10 cellular contexts compared by ENCODE assay signal in the genomic region with DNA sequence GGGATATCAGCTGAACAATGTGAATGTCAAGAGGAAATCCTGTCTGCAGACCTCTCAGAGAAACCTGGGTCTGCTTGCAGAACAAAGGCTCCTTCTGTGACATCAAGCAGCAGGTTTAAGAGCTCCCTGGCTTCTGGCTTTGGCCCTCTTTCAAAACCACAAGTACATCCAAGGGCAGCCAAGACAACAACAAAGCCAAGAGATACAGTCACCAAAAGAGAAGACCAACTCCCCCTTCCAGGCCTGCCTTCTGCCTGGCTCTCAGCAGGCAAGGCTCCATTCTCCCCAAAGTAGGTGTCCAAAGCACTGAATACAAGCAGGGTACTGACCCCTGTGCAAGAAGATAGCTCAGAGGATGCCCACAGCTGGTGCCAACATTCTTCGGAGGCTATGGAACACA. TPM values are rescaled to one million over a fixed set of nuclear protein-coding genes. Genes with fewer than 3 reads are reported as not detected.
DNase-seq lines count a peak whose midpoint lies in the region; ATAC-seq and TF ChIP-seq lines count a peak whose summit lies in the region.
"Had no signal": no experiment of that assay in that cellular context is flagged by ENCODE, and none has a peak within 500 bp of the region (broad histone marks: within the 10 kb centered on the region; RNA-seq: fewer than 3 reads in every experiment).

No MANE protein-coding gene starts in this region.

- no peaks in the 10 kb centered on the region for H3K27me3 ChIP-seq in MG63
- H3K27me3 ChIP-seq in lung (ENCODE audit: control insufficient read depth, insufficient read depth): no peaks in the 10 kb centered on the region

- intact Hi-C loops in left colon (cut with DNase I, micrococcal nuclease): no loop called here

- H3K36me3 ChIP-seq in MG63 (peaks cover 57% of the 10 kb centered on the region), lung (ENCODE audit: control insufficient read depth in 2 of 2, insufficient read depth in 2 of 2, low read length in 2 of 2) (peaks cover 0 to 5% of the 10 kb centered on the region in 2 donors)

- no peak overlapping the region for H3K4me3 ChIP-seq in MG63
- no peak overlapping the region for H3K4me3 ChIP-seq in lung

- peak; percentile 59 for DNase-seq in AG08396 (ENCODE audit: low spot score)
- peak; percentile 70 for DNase-seq in MG63
- no peak for DNase-seq in caudate nucleus (lab: John Stamatoyannopoulos, UW)
- DNase-seq in lung (ENCODE audit: low spot score): peak; percentile 63
- DNase-seq in left colon: no peak
- DNase-seq in stimulated activated naive CD4-positive, alpha-beta T cell treated with Interleukin-2 at 50 U/mL for 16 hours (lab: John Stamatoyannopoulos, UW): no peak
- DNase-seq: activated T-cell treated with anti-CD3 and anti-CD28 coated beads, Interleukin-2, amount 50 U/mL, for 72 hours; SHP77 had no signal

- WGBS in lung, 2 donors: 75 to 81% methylated on average over 1 of the region's 1 CpG

- ATAC-seq in lung (ENCODE audit: insufficient read depth, low FRiP score) (peak; percentile 19), left colon (no peak), HG03457 (IDR thresholded peaks at IDR 0.05; ENCODE audit: unreplicated experiment) (no peak), HG02588 (IDR thresholded peaks at IDR 0.05; ENCODE audit: unreplicated experiment) (no peak)
- ATAC-seq: activated T-cell treated with anti-CD3 and anti-CD28 coated beads, Interleukin-2, amount 50 U/mL, for 72 hours had no signal

- H3K27ac ChIP-seq in caudate nucleus (ENCODE audit: low read depth, low read length) (peak overlapping the region; percentile 18), lung (ENCODE audit: low read depth in 1 of 2, low read length in 1 of 2) (peak overlapping the region; percentile 42 to 58)

- H3K4me1 ChIP-seq in lung (ENCODE audit: control insufficient read depth in 2 of 2, insufficient read depth in 2 of 2, low read length in 2 of 2): peaks cover 31 to 33% of the 10 kb centered on the region in 2 donors

- no peak for TF ChIP-seq CTCF in lung (IDR thresholded peaks at IDR 0.05; ENCODE audit: control extremely low read depth, extremely low read depth)

- H3K9me3 ChIP-seq in MG63: no peaks in the 10 kb centered on the region
- no peaks in the 10 kb centered on the region for H3K9me3 ChIP-seq in lung (ENCODE audit: control insufficient read depth in 2 of 2, insufficient read depth in 1 of 2, low read length in 1 of 2)

RNA-seq across cellular contexts. Expression of a gene that starts 11.5 kb away (rescaled TPM):
- total RNA-seq in MG63 (2014; rRNA removed; shearing (Covaris generic); ENCODE audit: low replicate concordance): 21.2 and 26.0 TPM in 2 replicates
- total RNA-seq in lung (10 to 100 TPM; 21.3 to 33.3 TPM), left colon (10 to 100 TPM; 64.0 to 79.0 TPM)
- polyA plus RNA-seq in lung: 10 to 100 TPM; 12.2 to 15.1 TPM

Comparison
In these comparisons a context has a peak if more than half of its experiments do, and no peak if none do; other contexts are left out.
1. DNase-seq: peak in AG08396 (single experiment), MG63 (single experiment) and lung (single experiment); none in caudate nucleus (0 of 61), left colon (0 of 2) and stimulated activated naive CD4-positive, alpha-beta T cell treated with Interleukin-2 at 50 U/mL for 16 hours (single experiment).